In the genomic region with DNA sequence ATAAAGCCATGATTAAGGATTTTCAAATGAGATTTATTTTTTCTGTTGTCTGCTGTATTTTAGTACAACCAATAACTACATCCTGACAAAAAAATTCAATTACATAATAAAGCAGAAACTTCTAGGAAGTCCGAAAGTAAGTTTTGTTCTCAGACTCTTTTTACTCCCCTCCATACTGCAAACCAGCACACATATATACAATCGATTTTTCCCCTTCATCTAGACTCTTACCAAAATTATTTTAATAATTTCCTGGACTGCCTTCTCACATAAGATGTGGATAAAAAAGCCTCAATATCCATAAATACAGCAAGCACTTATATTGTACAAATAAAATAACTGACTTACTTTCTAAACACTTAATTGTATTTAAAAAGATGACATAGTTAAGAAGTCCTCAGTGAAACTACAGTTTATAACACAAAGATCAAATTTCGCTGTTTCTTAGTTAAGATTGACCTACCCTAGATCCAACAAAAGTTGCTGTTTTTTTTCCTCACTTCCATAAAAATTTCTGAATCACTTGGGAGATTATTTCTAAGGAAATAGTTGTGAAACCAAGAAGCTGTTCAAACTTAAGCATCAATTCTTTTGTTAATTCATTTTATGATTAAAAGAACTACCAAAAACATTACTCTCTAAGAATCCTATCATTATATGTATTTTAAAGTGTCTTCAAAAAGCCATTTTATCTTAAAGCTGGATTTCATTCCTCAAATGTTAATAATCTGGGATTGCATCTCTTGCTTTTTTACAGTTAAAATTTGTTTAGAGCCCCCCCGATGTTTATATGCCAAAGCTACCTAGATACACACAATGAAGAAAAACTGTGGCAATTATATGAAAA, we compare ENCODE assay signal across 21 cellular contexts.
DNase-seq lines count a peak whose midpoint lies in the region; ATAC-seq, FAIRE-seq and TF ChIP-seq lines count a peak whose summit lies in the region.
"Had no signal": no experiment of that assay in that cellular context is flagged by ENCODE, and none has a peak within 500 bp of the region (broad histone marks: within the 10 kb centered on the region; RNA-seq: fewer than 3 reads in every experiment).

No MANE protein-coding gene starts in this region.

- no peak overlapping the region for H2AFZ ChIP-seq in HepG2 (ENCODE audit: low read length)

- H3K27ac ChIP-seq in duodenal mucosa (ENCODE audit: low read depth, low read length) = no peak overlapping the region
- no peak overlapping the region for H3K27ac ChIP-seq in HepG2 (ENCODE audit: extremely low read length, insufficient read depth, low read length)
- no peak overlapping the region for H3K27ac ChIP-seq in sigmoid colon
- H3K27ac ChIP-seq: tibial artery had no signal

- no peak for TF ChIP-seq RAD21 in HepG2 (CRISPR knock-in tag; IDR thresholded peaks at IDR 0.05)

- H3K4me1 Mint-ChIP-seq in mesothelial cell of epicardium = peaks cover 48% of the 10 kb centered on the region

- in situ Hi-C loops in HepG2 (cut with HindIII; ENCODE audit: extremely low pct_ligation_motif_present, low pct_unique_long_range_greater_than_20kb) = no loop called here

- H3K27ac Mint-ChIP-seq in mesothelial cell of epicardium = peak overlapping the region; percentile 77
- H3K27ac Mint-ChIP-seq: B cell, natural killer cell had no signal

- H3K4me2 ChIP-seq in HepG2 (ENCODE audit: low read depth, low read length) = no peak overlapping the region

- no peaks in the 10 kb centered on the region for H3K9me3 Mint-ChIP-seq in mesothelial cell of epicardium
- H3K9me3 Mint-ChIP-seq: natural killer cell had no signal

- H3K27me3 Mint-ChIP-seq in mesothelial cell of epicardium (ENCODE audit: low read depth) = peaks cover 24% of the 10 kb centered on the region

- H3K4me1 ChIP-seq in duodenal mucosa (ENCODE audit: control insufficient read depth in 1 of 2, insufficient read depth in 2 of 2, low read length in 2 of 2) (peaks cover 14 to 15% of the 10 kb centered on the region in 2 donors), HepG2 (ENCODE audit: insufficient read depth, low read length) (no peaks in the 10 kb centered on the region), sigmoid colon (peaks cover 0 to 17% (median 14%) of the 10 kb centered on the region in 4 donors)

- H3K79me2 ChIP-seq in HepG2 (ENCODE audit: insufficient read depth, low read length) = no peaks in the 10 kb centered on the region

- no TSS peak for BruUV-seq in HepG2 (replicated peaks; lab: Mats Ljungman, UMichigan)

- H3K4me3 ChIP-seq in AG09309 (ENCODE audit: control insufficient read depth, low read depth, low read length) = peak overlapping the region; percentile 89
- H3K4me3 ChIP-seq in duodenal mucosa (ENCODE audit: low read depth in 1 of 2, low read length in 2 of 2) = peak overlapping the region; percentile 69 to 83
- H3K4me3 ChIP-seq in HepG2 (replicated peaks in 1 of 3; ENCODE audit: insufficient read depth in 1 of 3, low read depth in 2 of 3, low read length in 3 of 3) = no peak overlapping the region
- no peak overlapping the region for H3K4me3 ChIP-seq in sigmoid colon
- H3K4me3 ChIP-seq: tibial artery had no signal

- peaks cover 13 to 16% of the 10 kb centered on the region in 2 donors for H3K27me3 ChIP-seq in duodenal mucosa (ENCODE audit: control insufficient read depth in 1 of 2, insufficient read depth in 2 of 2, low read length in 2 of 2)
- 0 out of 5 replicates have a peak, but pooled peaks cover 0 to 3% of the 10 kb centered on the region in 2 experiments for H3K27me3 ChIP-seq in HepG2 (ENCODE audit: control insufficient read depth in 1 of 2, insufficient read depth in 2 of 2, low read length in 2 of 2)
- H3K27me3 ChIP-seq in sigmoid colon = peaks cover 15 to 61% (median 44%) of the 10 kb centered on the region in 3 donors

- H3K9ac ChIP-seq in duodenal mucosa (ENCODE audit: low read depth in 1 of 2, low read length in 2 of 2) (peak overlapping the region; percentile 41 to 89), HepG2 (ENCODE audit: insufficient read depth, low read depth, low read length) (no peak overlapping the region)

- H4K20me1 ChIP-seq in HepG2 (ENCODE audit: insufficient read depth, low read length) = no peaks in the 10 kb centered on the region

- no peaks in the 10 kb centered on the region for H3K36me3 Mint-ChIP-seq in mesothelial cell of epicardium
- H3K36me3 Mint-ChIP-seq: natural killer cell had no signal

- CTCF ChIA-PET in HepG2 (lab: Yijun Ruan, JAX; ENCODE audit: low intra/inter-chr PET ratio, low total read pairs) = no interaction called here

- TF ChIP-seq EP300 in HepG2 (IDR thresholded peaks at IDR 0.05; ENCODE audit: low read depth in 2 of 2, low read length in 2 of 2) (no peak), HepG2 (CRISPR knock-in tag; IDR thresholded peaks at IDR 0.05; ENCODE audit: borderline replicate concordance) (no peak), sigmoid colon (IDR thresholded peaks at IDR 0.05) (no peak)

- TF ChIP-seq CTCF in AG09309 (IDR thresholded peaks at IDR 0.05; ENCODE audit: control insufficient read depth, insufficient read depth, low read depth, low read length, missing control alignments) (no peak), mesothelial cell of epicardium (IDR thresholded peaks at IDR 0.05; ENCODE audit: unreplicated experiment) (no peak), HepG2 (CRISPR knock-in tag; IDR thresholded peaks at IDR 0.05) (no peak), sigmoid colon (IDR thresholded peaks at IDR 0.05) (no peak)

- TF ChIP-seq POLR2A in HepG2 (IDR thresholded peaks at IDR 0.05; ENCODE audit: insufficient read depth in 1 of 2, low read depth in 2 of 2, low read length in 2 of 2) (no peak), sigmoid colon (IDR thresholded peaks at IDR 0.05) (no peak)

- DNase-seq in AG09309 (ENCODE audit: low read depth) = peak; percentile 33
- DNase-seq in HT-29 (ENCODE audit: low spot score) = peak; percentile 76
- no peak for DNase-seq in mesothelial cell of epicardium (ENCODE audit: low spot score in 2 of 2, unreplicated experiment in 2 of 2)
- no peak for DNase-seq in NCI-H446 (lab: John Stamatoyannopoulos, UW)
- no peak for DNase-seq in HepG2 (ENCODE audit: low spot score)
- DNase-seq in sigmoid colon = no peak
- DNase-seq: caudate nucleus; DMS53; natural killer cell; NCI-H2029; NCI-H526; OCI-M1; stimulated activated CD4-positive, alpha-beta T cell treated with anti-CD3 and anti-CD28 coated beads, Interleukin-2, amount 100 ng/mL, for 24 hours; SW 1271; tibial artery had no signal

- H3K4me3 Mint-ChIP-seq in mesothelial cell of epicardium = peak overlapping the region; percentile 96
- H3K4me3 Mint-ChIP-seq: B cell, natural killer cell had no signal

- POLR2A ChIA-PET in HepG2 (lab: Yijun Ruan, JAX) = no interaction called here

- ATAC-seq in HepG2 (no peak), GM19035 (IDR thresholded peaks at IDR 0.05; ENCODE audit: unreplicated experiment) (no peak)
- ATAC-seq: left lobe of liver, natural killer cell had no signal

- intact Hi-C loops in HepG2 (cut with micrococcal nuclease; ENCODE audit: unreplicated experiment) (no loop called here), sigmoid colon (cut with DNase I) (no loop called here)

- FAIRE-seq in HepG2 (lab: Jason Lieb, UNC) = no peak
- FAIRE-seq: endometrium, H1 had no signal

- H3K9me3 ChIP-seq in duodenal mucosa (ENCODE audit: control insufficient read depth in 1 of 2, low read length in 2 of 2) = no peaks in the 10 kb centered on the region
- H3K9me3 ChIP-seq in HepG2 (ENCODE audit: low read length) = no peaks in the 10 kb centered on the region
- H3K9me3 ChIP-seq in sigmoid colon = no peaks in the 10 kb centered on the region
- H3K9me3 ChIP-seq: tibial artery had no signal

- no peaks in the 10 kb centered on the region for H3K36me3 ChIP-seq in duodenal mucosa (ENCODE audit: control insufficient read depth in 1 of 2, insufficient read depth in 2 of 2, low read length in 2 of 2)
- H3K36me3 ChIP-seq in HepG2 (replicated peaks in 1 of 2; ENCODE audit: control insufficient read depth in 1 of 2, insufficient read depth in 2 of 2, low read length in 2 of 2) = no peaks in the 10 kb centered on the region
- H3K36me3 ChIP-seq in sigmoid colon = no peaks in the 10 kb centered on the region
- H3K36me3 ChIP-seq: tibial artery had no signal

- 1% methylated on average over 4 of the region's 4 CpGs for WGBS in HepG2 (ENCODE audit: low lambda C conversion rate)
- WGBS in sigmoid colon, 2 donors = 70 to 83% methylated on average over 4 of the region's 4 CpGs

TF ChIP-seq in HepG2, 621 proteins besides CTCF, POLR2A, EP300 and RAD21:
- TF ChIP-seq NCOA1 (CRISPR knock-in tag; IDR thresholded peaks at IDR 0.05) (no peak), HIVEP1 (CRISPR knock-in tag; IDR thresholded peaks at IDR 0.05) (no peak), MED1 (CRISPR knock-in tag; IDR thresholded peaks at IDR 0.05) (no peak), RBAK (CRISPR knock-in tag; IDR thresholded peaks at IDR 0.05) (no peak), XRCC5 (optimal IDR thresholded peaks at IDR 0.05; ENCODE audit: low read length) (no peak)
- TF ChIP-seq, protein P1, sequence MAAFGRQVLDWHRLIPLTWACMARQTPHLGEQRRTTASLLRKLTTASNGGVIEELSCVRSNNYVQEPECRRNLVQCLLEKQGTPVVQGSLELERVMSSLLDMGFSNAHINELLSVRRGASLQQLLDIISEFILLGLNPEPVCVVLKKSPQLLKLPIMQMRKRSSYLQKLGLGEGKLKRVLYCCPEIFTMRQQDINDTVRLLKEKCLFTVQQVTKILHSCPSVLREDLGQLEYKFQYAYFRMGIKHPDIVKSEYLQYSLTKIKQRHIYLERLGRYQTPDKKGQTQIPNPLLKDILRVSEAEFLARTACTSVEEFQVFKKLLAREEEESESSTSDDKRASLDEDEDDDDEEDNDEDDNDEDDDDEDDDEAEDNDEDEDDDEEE (CRISPR knock-in tag; IDR thresholded peaks at IDR 0.05) = no peak

Comparison
In these comparisons a context has a peak if more than half of its experiments do, and no peak if none do; other contexts are left out.
1. DNase-seq: peak in AG09309 (single experiment) and HT-29 (single experiment); none in mesothelial cell of epicardium (0 of 2), NCI-H446 (0 of 2), HepG2 (single experiment) and sigmoid colon (single experiment).
2. H3K4me3 ChIP-seq: peak in AG09309 (single experiment) and duodenal mucosa (2 of 2); none in HepG2 (0 of 3) and sigmoid colon (0 of 4).